ENCODE assay signal across 1 cellular context in genomic region chr5:61330341-61330878, GRCh38.
TF ChIP-seq lines count a peak whose summit lies in the region.

No MANE protein-coding gene starts in this region.

TF ChIP-seq in WTC11, 78 proteins besides CTCF, POLR2A, EP300 and RAD21 (continued from another document):
- TF ChIP-seq AFF4 (CRISPR knock-in tag; IDR thresholded peaks at IDR 0.05; ENCODE audit: borderline replicate concordance) (no peak), NFATC4 (CRISPR knock-in tag; IDR thresholded peaks at IDR 0.05) (no peak), MXD4 (CRISPR knock-in tag; IDR thresholded peaks at IDR 0.05; ENCODE audit: borderline replicate concordance) (no peak), ZBTB21 (CRISPR knock-in tag; IDR thresholded peaks at IDR 0.05; ENCODE audit: borderline replicate concordance) (no peak), PRDM15 (CRISPR knock-in tag; IDR thresholded peaks at IDR 0.05) (no peak), HMGA2 (CRISPR knock-in tag; IDR thresholded peaks at IDR 0.05) (no peak), CDX4 (CRISPR knock-in tag; IDR thresholded peaks at IDR 0.05; ENCODE audit: borderline replicate concordance) (no peak), NR2C2 (CRISPR knock-in tag; IDR thresholded peaks at IDR 0.05) (no peak)
TF ChIP-seq in WTC11: peak in this region for 0.
